17 cellular contexts compared by ENCODE assay signal in the genomic region with DNA sequence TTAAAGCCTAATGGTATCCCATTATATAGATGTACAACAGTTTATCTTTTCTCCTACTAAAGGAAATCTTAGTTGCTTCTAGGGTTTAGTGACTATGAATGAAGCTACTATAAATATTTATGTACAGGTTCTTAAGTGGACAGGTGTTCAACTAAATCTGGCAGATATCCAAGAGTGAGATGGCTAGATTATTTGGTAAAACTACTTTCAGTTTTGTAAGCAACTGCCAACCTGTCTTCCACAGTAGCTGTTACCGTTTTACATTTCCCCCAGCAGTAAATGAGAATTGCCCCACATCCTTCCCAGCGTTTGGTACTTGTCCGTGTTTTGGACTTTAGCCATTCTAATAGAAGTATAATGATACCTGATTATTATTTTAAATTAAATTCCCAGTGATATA.
DNase-seq lines count a peak whose midpoint lies in the region.
"Had no signal": no experiment of that assay in that cellular context is flagged by ENCODE, and none has a peak within 500 bp of the region (broad histone marks: within the 10 kb centered on the region; RNA-seq: fewer than 3 reads in every experiment).

No MANE protein-coding gene starts in this region.

- H3K36me3 Mint-ChIP-seq in T-helper 2 cell treated with Interferon-gamma antibody and Interleukin-4, amounts not matched to agents 5 μg/mL and 100 μg/mL, for 36 hours (ENCODE audit: low read depth): no peaks in the 10 kb centered on the region
- H3K36me3 Mint-ChIP-seq: memory B cell had no signal

- no peaks in the 10 kb centered on the region for H3K27me3 Mint-ChIP-seq in T-helper 2 cell treated with Interferon-gamma antibody and Interleukin-4, amounts not matched to agents 5 μg/mL and 100 μg/mL, for 36 hours (ENCODE audit: low read depth)
- H3K27me3 Mint-ChIP-seq: activated naive CD8-positive, alpha-beta T cell treated with anti-CD3 and anti-CD28 coated beads, Interleukin-2, amount 50 U/mL, for 24 hours; memory B cell had no signal

- DNase-seq in DMS53 (lab: John Stamatoyannopoulos, UW) (peak; percentile 95), NCI-H1105 treated with DMSO at 0.1 percent for 48 hours (lab: John Stamatoyannopoulos, UW) (peak; percentile 98), NCI-H2171 (lab: John Stamatoyannopoulos, UW) (peak; percentile 67), RPMI8226 (peak; percentile 87), COLO829 (ENCODE audit: low spot score) (no peak), pons (ENCODE audit: low spot score) (no peak), foreskin melanocyte (no peak)
- no peak for DNase-seq in T-helper 2 cell treated with Interferon-gamma antibody and Interleukin-4, amounts not matched to agents 5 μg/mL and 100 μg/mL, for 36 hours (ENCODE audit: low spot score)
- DNase-seq: activated CD8-positive, alpha-beta memory T cell treated with anti-CD3 and anti-CD28 coated beads for 24 hours; activated gamma-delta T cell treated with Interleukin-2 at 50 U/mL for 16 hours; activated naive CD8-positive, alpha-beta T cell treated with anti-CD3 and anti-CD28 coated beads, Interleukin-2, amount 50 U/mL, for 24 hours; activated T-cell treated with anti-CD3 and anti-CD28 coated beads, Interleukin-2, amount 50 U/mL, for 1 hour; C1 segment of cervical spinal cord; cerebellar nuclear complex; Peyer's patch had no signal

- H3K4me3 Mint-ChIP-seq in T-helper 2 cell treated with Interferon-gamma antibody and Interleukin-4, amounts not matched to agents 5 μg/mL and 100 μg/mL, for 36 hours: no peak overlapping the region
- H3K4me3 Mint-ChIP-seq: activated naive CD8-positive, alpha-beta T cell treated with anti-CD3 and anti-CD28 coated beads, Interleukin-2, amount 50 U/mL, for 24 hours; GM23338; memory B cell had no signal

- no peak overlapping the region for H3K27ac Mint-ChIP-seq in T-helper 2 cell treated with Interferon-gamma antibody and Interleukin-4, amounts not matched to agents 5 μg/mL and 100 μg/mL, for 36 hours
- H3K27ac Mint-ChIP-seq: activated naive CD8-positive, alpha-beta T cell treated with anti-CD3 and anti-CD28 coated beads, Interleukin-2, amount 50 U/mL, for 24 hours; GM23338; memory B cell had no signal

- no peaks in the 10 kb centered on the region for H3K4me1 Mint-ChIP-seq in T-helper 2 cell treated with Interferon-gamma antibody and Interleukin-4, amounts not matched to agents 5 μg/mL and 100 μg/mL, for 36 hours (ENCODE audit: low read depth)
- H3K4me1 Mint-ChIP-seq: activated naive CD8-positive, alpha-beta T cell treated with anti-CD3 and anti-CD28 coated beads, Interleukin-2, amount 50 U/mL, for 24 hours; GM23338; memory B cell had no signal

- no peaks in the 10 kb centered on the region for H3K9me3 Mint-ChIP-seq in T-helper 2 cell treated with Interferon-gamma antibody and Interleukin-4, amounts not matched to agents 5 μg/mL and 100 μg/mL, for 36 hours
- H3K9me3 Mint-ChIP-seq: activated naive CD8-positive, alpha-beta T cell treated with anti-CD3 and anti-CD28 coated beads, Interleukin-2, amount 50 U/mL, for 24 hours; GM23338 had no signal

Comparison
In these comparisons a context has a peak if more than half of its experiments do, and no peak if none do; other contexts are left out.
1. DNase-seq: peak in DMS53 (single experiment), NCI-H1105 treated with DMSO at 0.1 percent for 48 hours (single experiment), NCI-H2171 (single experiment) and RPMI8226 (single experiment); none in COLO829 (single experiment), T-helper 2 cell treated with Interferon-gamma antibody and Interleukin-4, amounts not matched to agents 5 μg/mL and 100 μg/mL, for 36 hours (single experiment), pons (single experiment) and foreskin melanocyte (single experiment).